Comparison of ENCODE assay signal across 14 cellular contexts in the genomic region with DNA sequence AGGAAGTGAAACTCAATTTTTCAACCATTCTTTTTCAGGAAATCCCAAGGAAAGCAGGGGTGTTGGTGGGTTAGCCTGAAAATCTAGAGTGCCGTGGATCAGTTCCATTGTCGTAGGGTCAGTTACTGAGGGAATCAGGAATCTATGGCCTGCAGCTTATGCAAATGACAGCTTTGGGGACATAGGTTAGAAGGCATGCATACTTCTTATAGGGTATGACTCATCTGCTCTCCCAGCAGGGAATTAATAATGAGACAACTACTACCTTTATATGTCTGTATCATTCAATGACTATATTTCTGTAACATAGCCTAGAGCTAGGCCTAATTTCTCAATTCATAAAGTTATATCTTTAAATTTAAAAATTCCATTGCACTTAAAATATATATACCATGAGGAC. TPM values are rescaled to one million over a fixed set of nuclear protein-coding genes. Genes with fewer than 3 reads are reported as not detected.
DNase-seq lines count a peak whose midpoint lies in the region; ATAC-seq and TF ChIP-seq lines count a peak whose summit lies in the region.
"Had no signal": no experiment of that assay in that cellular context is flagged by ENCODE, and none has a peak within 500 bp of the region (broad histone marks: within the 10 kb centered on the region; RNA-seq: fewer than 3 reads in every experiment).

No MANE protein-coding gene starts in this region.

- H3K27me3 Mint-ChIP-seq in activated B cell treated with CpG ODN at 0.5 μM for 24 hours, result no peaks in the 10 kb centered on the region

- H3K27ac Mint-ChIP-seq in activated B cell treated with CpG ODN at 0.5 μM for 24 hours, result peak overlapping the region; percentile 56
- H3K27ac Mint-ChIP-seq: CD8-positive, alpha-beta T cell; H9 had no signal

- no peak overlapping the region for H3K4me3 Mint-ChIP-seq in activated B cell treated with CpG ODN at 0.5 μM for 24 hours
- H3K4me3 Mint-ChIP-seq: CD8-positive, alpha-beta T cell; H9 had no signal

- H3K4me1 ChIP-seq in HUES48 (ENCODE audit: control insufficient read depth, insufficient read depth, low read length), result no peaks in the 10 kb centered on the region
- no peaks in the 10 kb centered on the region for H3K4me1 ChIP-seq in BE2C
- H3K4me1 ChIP-seq: BLaER1 treated with 17β-estradiol and CSF1 and Interleukin-3, amounts not matched to agents 10 nM and 100 nM had no signal

- intact Hi-C loops in activated B cell treated with CpG ODN at 0.5 μM for 24 hours (cut with micrococcal nuclease), result no loop called here

- no peak for TF ChIP-seq CTCF in activated B cell treated with CpG ODN at 0.5 μM for 24 hours (IDR thresholded peaks at IDR 0.05)
- TF ChIP-seq CTCF in BE2C (IDR thresholded peaks at IDR 0.05; ENCODE audit: low read depth, low read length), result no peak

- peak overlapping the region; percentile 29 for H3K27ac ChIP-seq in HUES48 (ENCODE audit: low read depth, low read length)
- H3K27ac ChIP-seq: BLaER1 treated with 17β-estradiol and CSF1 and Interleukin-3, amounts not matched to agents 10 nM and 100 nM had no signal

- H3K9me3 ChIP-seq in HUES48 (ENCODE audit: control insufficient read depth, insufficient read depth, low read length) (peaks cover 65% of the 10 kb centered on the region), BE2C (no peaks in the 10 kb centered on the region)

- POLR2A ChIA-PET in activated B cell treated with CpG ODN at 0.5 μM for 24 hours (lab: Charles Lee), result no interaction called here

- CTCF ChIA-PET in activated B cell treated with CpG ODN at 0.5 μM for 24 hours (lab: Charles Lee), result no interaction called here

- peaks cover 51% of the 10 kb centered on the region for H3K36me3 Mint-ChIP-seq in activated B cell treated with CpG ODN at 0.5 μM for 24 hours (ENCODE audit: low read depth)

- no peak overlapping the region for H3K9ac ChIP-seq in HUES48 (ENCODE audit: low read depth, low read length)
- H3K9ac ChIP-seq: BLaER1 treated with 17β-estradiol and CSF1 and Interleukin-3, amounts not matched to agents 10 nM and 100 nM had no signal

- peak; percentile 2 for DNase-seq in COLO829 (ENCODE audit: low spot score)
- DNase-seq in activated B cell treated with CpG ODN at 0.5 μM for 24 hours, result no peak
- DNase-seq in iPS-NIHi7 (ENCODE audit: extremely low spot score), result peak; percentile 18
- no peak for DNase-seq in mucosa of gallbladder (ENCODE audit: low spot score)
- no peak for DNase-seq in BE2C
- DNase-seq in DMS 273 (lab: John Stamatoyannopoulos, UW; ENCODE audit: unreplicated experiment), result no peak
- DNase-seq: 8988T; CD8-positive, alpha-beta T cell; COR-L47; GF-D8; H9 had no signal

- ATAC-seq in activated B cell treated with CpG ODN at 0.5 μM for 24 hours (ENCODE audit: low read depth) (peak; percentile 18), HG03460 (IDR thresholded peaks at IDR 0.05; ENCODE audit: unreplicated experiment) (no peak)
- ATAC-seq: CD8-positive, alpha-beta T cell had no signal

- H3K36me3 ChIP-seq in HUES48 (ENCODE audit: control insufficient read depth, insufficient read depth, low read length), result peaks cover 7% of the 10 kb centered on the region
- H3K36me3 ChIP-seq in BE2C, result no peaks in the 10 kb centered on the region

- no peak overlapping the region for H3K4me3 ChIP-seq in HUES48 (ENCODE audit: low read depth, low read length)
- H3K4me3 ChIP-seq in BE2C (ENCODE audit: low read depth, low read length), result no peak overlapping the region

- H3K4me1 Mint-ChIP-seq in activated B cell treated with CpG ODN at 0.5 μM for 24 hours, result peaks cover 11% of the 10 kb centered on the region
- H3K4me1 Mint-ChIP-seq: H9 had no signal

- peaks cover 18% of the 10 kb centered on the region for H3K9me3 Mint-ChIP-seq in activated B cell treated with CpG ODN at 0.5 μM for 24 hours

- H3K27me3 ChIP-seq in HUES48 (ENCODE audit: control insufficient read depth, insufficient read depth, low read length), result no peaks in the 10 kb centered on the region
- H3K27me3 ChIP-seq in BE2C, result no peaks in the 10 kb centered on the region

RNA-seq across cellular contexts. Expression of gene ZNF41, which starts 36.6 kb away (rescaled TPM):
- 15.4 and 19.2 TPM in 2 replicates for total RNA-seq in activated B cell treated with CpG ODN at 0.5 μM for 24 hours
- 11.1 TPM for total RNA-seq in mucosa of gallbladder
- polyA plus RNA-seq in BE2C (2012; ENCODE audit: insufficient read depth, insufficient read length, low read depth), result 5.9 TPM

Comparison
In these comparisons a context has a peak if more than half of its experiments do, and no peak if none do; other contexts are left out.
1. DNase-seq: peak in COLO829 (single experiment) and iPS-NIHi7 (single experiment); none in activated B cell treated with CpG ODN at 0.5 μM for 24 hours (single experiment), mucosa of gallbladder (single experiment), BE2C (single experiment) and DMS 273 (single experiment).